Comparison of ENCODE assay signal across 19 cellular contexts in the genomic region with DNA sequence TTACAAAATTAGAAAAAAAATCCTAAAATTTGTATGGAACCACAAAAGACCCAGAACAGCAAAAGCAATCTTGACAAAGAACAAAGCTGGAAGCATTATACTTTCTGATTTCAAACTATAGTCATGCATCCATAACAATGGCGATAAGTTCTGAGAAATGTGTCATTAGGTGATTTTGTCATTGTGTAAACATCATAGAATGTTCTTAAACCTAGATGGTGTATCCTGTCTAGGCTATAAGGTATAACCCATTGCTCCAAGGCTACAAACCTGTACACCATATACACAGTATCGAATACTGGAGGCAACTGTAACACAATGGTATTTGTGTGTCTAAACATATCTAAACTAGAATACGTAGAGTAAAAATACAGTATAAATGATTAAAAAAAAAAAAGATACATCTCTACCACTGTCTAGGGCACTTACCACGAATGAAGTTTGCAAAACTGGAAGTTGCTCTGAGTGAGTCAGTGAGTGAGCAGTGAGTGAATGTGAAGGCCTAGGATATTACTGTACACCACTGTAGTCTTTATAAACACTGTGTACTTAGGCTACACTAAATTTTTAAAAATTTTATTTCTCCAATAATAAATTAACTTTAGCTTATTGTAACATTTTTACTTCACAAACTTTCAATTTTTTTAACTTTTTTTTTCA. TPM values are rescaled to one million over a fixed set of nuclear protein-coding genes. Genes with fewer than 3 reads are reported as not detected.
A peak's percentile ranks its signal among the peaks of the same experiment; 100 is the strongest.
DNase-seq lines count a peak whose midpoint lies in the region; ATAC-seq and TF ChIP-seq lines count a peak whose summit lies in the region.
"Had no signal": no experiment of that assay in that cellular context is flagged by ENCODE, and none has a peak within 500 bp of the region (broad histone marks: within the 10 kb centered on the region; RNA-seq: fewer than 3 reads in every experiment).

No MANE protein-coding gene starts in this region.

- H3K4me3 ChIP-seq in RWPE2 (ENCODE audit: severe bottlenecking), result no peak overlapping the region
- H3K4me3 ChIP-seq in endodermal cell (ENCODE audit: low read length), result no peak overlapping the region
- no peak overlapping the region for H3K4me3 ChIP-seq in left ventricle myocardium inferior

- ATAC-seq in RWPE2 (ENCODE audit: low read depth) (peak; percentile 81), esophagus mucosa (peak; percentile 39), HG02870 (IDR thresholded peaks at IDR 0.05; ENCODE audit: unreplicated experiment) (no peak)

- H3K36me3 ChIP-seq in RWPE2 (ENCODE audit: low read depth) (no peaks in the 10 kb centered on the region), endodermal cell (ENCODE audit: control insufficient read depth, insufficient read depth, low read length) (no peaks in the 10 kb centered on the region), left ventricle myocardium inferior (no peaks in the 10 kb centered on the region)
- H3K36me3 ChIP-seq: BE2C had no signal

- TF ChIP-seq CTCF in RWPE2 (IDR thresholded peaks at IDR 0.05; ENCODE audit: poor library complexity, severe bottlenecking), result no peak
- no peak for TF ChIP-seq CTCF in endodermal cell (conservative IDR thresholded peaks at IDR 0.05)
- TF ChIP-seq CTCF in left ventricle myocardium inferior (IDR thresholded peaks at IDR 0.05; ENCODE audit: borderline replicate concordance), result no peak

- peak; percentile 32 for DNase-seq in DMS53 treated with DMSO at 0.1 percent for 48 hours (lab: John Stamatoyannopoulos, UW; ENCODE audit: unreplicated experiment)
- DNase-seq in HT1080 (ENCODE audit: low read depth), result peak; percentile 26
- no peak for DNase-seq in RWPE2 (ENCODE audit: low spot score)
- no peak for DNase-seq in HuH-7 (ENCODE audit: low spot score)
- no peak for DNase-seq in endodermal cell
- DNase-seq in left ventricle myocardium inferior, result no peak
- DNase-seq: ACHN; BE2C; C1 segment of cervical spinal cord; CD4-positive, CD25-positive, alpha-beta regulatory T cell; CD8-positive, alpha-beta memory T cell; COR-L47; DMS 273 treated with DMSO at 0.1 percent for 48 hours; DMS79; GF-D8; GOT3; H9 had no signal

- H3K9ac ChIP-seq in endodermal cell (ENCODE audit: extremely low read depth, low read length, poor library complexity, severe bottlenecking), result no peak overlapping the region

- H3K4me1 Mint-ChIP-seq in endodermal cell, result peaks cover 29% of the 10 kb centered on the region
- H3K4me1 Mint-ChIP-seq: CD8-positive, alpha-beta memory T cell had no signal

- H3K27ac ChIP-seq in RWPE2 (ENCODE audit: poor library complexity, severe bottlenecking), result no peak overlapping the region
- no peak overlapping the region for H3K27ac ChIP-seq in endodermal cell (ENCODE audit: low read depth, low read length)
- no peak overlapping the region for H3K27ac ChIP-seq in left ventricle myocardium inferior (replicated peaks)

- WGBS in endodermal cell (ENCODE audit: insufficient coverage in 1 of 2, insufficient read length in 1 of 2), 2 experiments, result 100% methylated on average over 1 of the region's 4 CpGs; no CpG with 5 or more reads in 1 of the 2 experiments

- peaks cover 27% of the 10 kb centered on the region for H3K9me3 Mint-ChIP-seq in endodermal cell

- no peaks in the 10 kb centered on the region for H3K4me1 ChIP-seq in RWPE2 (ENCODE audit: insufficient read depth, poor library complexity, severe bottlenecking)
- H3K4me1 ChIP-seq in endodermal cell (ENCODE audit: control insufficient read depth, insufficient read depth, low read length), result peaks cover 2% of the 10 kb centered on the region
- no peaks in the 10 kb centered on the region for H3K4me1 ChIP-seq in left ventricle myocardium inferior
- H3K4me1 ChIP-seq: BE2C had no signal

- H3K9me3 ChIP-seq in RWPE2 (ENCODE audit: severe bottlenecking), result no peaks in the 10 kb centered on the region
- H3K9me3 ChIP-seq in endodermal cell (ENCODE audit: control insufficient read depth, low read length), result peaks cover 22% of the 10 kb centered on the region
- H3K9me3 ChIP-seq in left ventricle myocardium inferior (replicated peaks), result peaks cover 10% of the 10 kb centered on the region
- H3K9me3 ChIP-seq: BE2C had no signal

- no peak overlapping the region for H3K27ac Mint-ChIP-seq in endodermal cell
- H3K27ac Mint-ChIP-seq: CD4-positive, CD25-positive, alpha-beta regulatory T cell; H9 had no signal

- H3K27me3 ChIP-seq in RWPE2 (ENCODE audit: insufficient read depth, poor library complexity, severe bottlenecking) (peaks cover 2% of the 10 kb centered on the region), endodermal cell (ENCODE audit: control insufficient read depth, insufficient read depth, low read length, poor library complexity, severe bottlenecking) (peaks cover 24% of the 10 kb centered on the region), left ventricle myocardium inferior (ENCODE audit: low read depth) (peaks cover 22% of the 10 kb centered on the region)
- H3K27me3 ChIP-seq: BE2C had no signal

- H3K4me3 Mint-ChIP-seq in endodermal cell, result no peak overlapping the region
- H3K4me3 Mint-ChIP-seq: CD4-positive, CD25-positive, alpha-beta regulatory T cell; CD8-positive, alpha-beta memory T cell; H9 had no signal

- peaks cover 16% of the 10 kb centered on the region for H3K36me3 Mint-ChIP-seq in endodermal cell (ENCODE audit: low read depth)
- H3K36me3 Mint-ChIP-seq: CD4-positive, CD25-positive, alpha-beta regulatory T cell had no signal

- intact Hi-C loops in left ventricle myocardium inferior (cut with micrococcal nuclease), result no loop called here

- peaks cover 65% of the 10 kb centered on the region for H3K27me3 Mint-ChIP-seq in endodermal cell (ENCODE audit: insufficient read depth)

RNA-seq across cellular contexts. Expression of gene SC5D, which starts 18.1 kb away (rescaled TPM):
- 20.0 and 26.6 TPM in 2 replicates for total RNA-seq in HT1080 (2014; rRNA removed; shearing (Covaris generic))
- polyA plus RNA-seq in HT1080 (2015; cell fraction: cytosol; rRNA removed), result 20.2 and 23.1 TPM in 2 replicates
- polyA plus RNA-seq in HT1080 (2015; cell fraction: nucleus; rRNA removed), result 28.8 and 31.1 TPM in 2 replicates
- 47.9 TPM for total RNA-seq in esophagus mucosa
- total RNA-seq in endodermal cell, result 10 to 100 TPM; 66.0 to 70.9 TPM
- polyA plus RNA-seq in endodermal cell (2013, experiment 1 of 2), result 183 TPM
- polyA plus RNA-seq in endodermal cell (2013, experiment 2 of 2), result 180 TPM
- 18.7 TPM for total RNA-seq in left ventricle myocardium inferior

Comparison
In these comparisons a context has a peak if more than half of its experiments do, and no peak if none do; other contexts are left out.
1. DNase-seq: peak in DMS53 treated with DMSO at 0.1 percent for 48 hours (single experiment) and HT1080 (single experiment); none in RWPE2 (single experiment), HuH-7 (single experiment), endodermal cell (single experiment) and left ventricle myocardium inferior (single experiment).